Comparison of ENCODE assay signal across 16 cellular contexts in genomic region chr2:218642121-218642656, GRCh38. TPM values are rescaled to one million over a fixed set of nuclear protein-coding genes. Genes with fewer than 3 reads are reported as not detected.
DNase-seq lines count a peak whose midpoint lies in the region; ATAC-seq, FAIRE-seq and TF ChIP-seq lines count a peak whose summit lies in the region.
"Had no signal": no experiment of that assay in that cellular context is flagged by ENCODE, and none has a peak within 500 bp of the region (broad histone marks: within the 10 kb centered on the region; RNA-seq: fewer than 3 reads in every experiment).

No MANE protein-coding gene starts in this region.

- no peak overlapping the region for H2AK5ac ChIP-seq in neuronal stem cell (ENCODE audit: low read depth, low read length)

- no peaks in the 10 kb centered on the region for H3K27me3 ChIP-seq in K562 (ENCODE audit: control insufficient read depth in 2 of 2, insufficient read depth in 2 of 2, low read length in 2 of 2)
- no peaks in the 10 kb centered on the region for H3K27me3 ChIP-seq in neuronal stem cell (ENCODE audit: control insufficient read depth in 3 of 3, insufficient read depth in 3 of 3, low read depth in 1 of 3, low read length in 3 of 3)
- H3K27me3 ChIP-seq in esophagus squamous epithelium: no peaks in the 10 kb centered on the region
- H3K27me3 ChIP-seq: BLaER1 had no signal

- H2BK5ac ChIP-seq in neuronal stem cell (ENCODE audit: low read length): no peak overlapping the region

- H3K4me1 Mint-ChIP-seq in activated CD4-positive, alpha-beta T cell treated with anti-CD3 and anti-CD28 coated beads, Interleukin-2, amount 10 ng/mL, durations not matched to agents 7 days and 5 days: no peaks in the 10 kb centered on the region
- H3K4me1 Mint-ChIP-seq: IgD-negative memory B cell had no signal

- TF ChIP-seq CTCF in K562 (IDR thresholded peaks at IDR 0.05 in 2 of 3, conservative IDR thresholded peaks at IDR 0.05 in 1 of 3; ENCODE audit: insufficient read depth in 2 of 3, low read depth in 1 of 3, low read length in 3 of 3) (no peak), esophagus squamous epithelium (IDR thresholded peaks at IDR 0.05) (no peak)

- H2BK12ac ChIP-seq in neuronal stem cell (ENCODE audit: low read length): no peak overlapping the region

- no peaks in the 10 kb centered on the region for H3K79me2 ChIP-seq in K562 (ENCODE audit: control insufficient read depth, insufficient read depth, low read length)

- H3K27ac ChIP-seq in K562 (ENCODE audit: extremely low read depth, low read depth, low read length) (no peak overlapping the region), neuronal stem cell (replicated peaks; ENCODE audit: low read length) (no peak overlapping the region), esophagus squamous epithelium (no peak overlapping the region)
- H3K27ac ChIP-seq: 22Rv1, BLaER1 had no signal

- H3K9me1 ChIP-seq in K562 (ENCODE audit: control insufficient read depth, insufficient read depth, low read length): no peaks in the 10 kb centered on the region

- FAIRE-seq in K562 (lab: Jason Lieb, UNC): no peak
- FAIRE-seq: GM18507, H54 had no signal

- H3K9me3 ChIP-seq in K562 (replicated peaks; ENCODE audit: control insufficient read depth, insufficient read depth, low read depth, low read length) (no peaks in the 10 kb centered on the region), neuronal stem cell (replicated peaks in 1 of 2; ENCODE audit: control insufficient read depth in 2 of 2, insufficient read depth in 1 of 2, low read depth in 1 of 2, low read length in 2 of 2) (no peaks in the 10 kb centered on the region), esophagus squamous epithelium (no peaks in the 10 kb centered on the region)
- H3K9me3 ChIP-seq: BLaER1, Caco-2 had no signal

- no peaks in the 10 kb centered on the region for H3K9me3 Mint-ChIP-seq in activated CD4-positive, alpha-beta T cell treated with anti-CD3 and anti-CD28 coated beads, Interleukin-2, amount 10 ng/mL, durations not matched to agents 7 days and 5 days
- H3K9me3 Mint-ChIP-seq: CD8-positive, alpha-beta memory T cell; IgD-negative memory B cell had no signal

- no peak for TF ChIP-seq RAD21 in K562 (CRISPR knock-in tag; conservative IDR thresholded peaks at IDR 0.05 in 1 of 2, IDR thresholded peaks at IDR 0.05 in 1 of 2)

- intact Hi-C loops in K562 (cut with micrococcal nuclease): loop anchor here (10.0 kb wide), 2 partner anchors 237 to 367 kb away; partner anchors contain the start of genes AAMP and PNKD
- intact Hi-C loops in esophagus squamous epithelium (cut with DNase I): no loop called here

- no peak overlapping the region for H2BK15ac ChIP-seq in neuronal stem cell (ENCODE audit: low read length)

- H3K4me3 ChIP-seq in K562 (no peak overlapping the region), neuronal stem cell (ENCODE audit: low read length in 2 of 2) (no peak overlapping the region), esophagus squamous epithelium (no peak overlapping the region)
- H3K4me3 ChIP-seq: BLaER1 had no signal

- no peak overlapping the region for H3K18ac ChIP-seq in neuronal stem cell (ENCODE audit: low read length)

- no peak overlapping the region for H3K4ac ChIP-seq in neuronal stem cell (ENCODE audit: low read length)

- no peak overlapping the region for H3K4me3 Mint-ChIP-seq in activated CD4-positive, alpha-beta T cell treated with anti-CD3 and anti-CD28 coated beads, Interleukin-2, amount 10 ng/mL, durations not matched to agents 7 days and 5 days
- H3K4me3 Mint-ChIP-seq: CD8-positive, alpha-beta memory T cell; IgD-negative memory B cell had no signal

- H3K23ac ChIP-seq in neuronal stem cell (ENCODE audit: low read depth, low read length, poor library complexity): no peak overlapping the region

- peak overlapping the region; percentile 31 for H3K27ac Mint-ChIP-seq in activated CD4-positive, alpha-beta T cell treated with anti-CD3 and anti-CD28 coated beads, Interleukin-2, amount 10 ng/mL, durations not matched to agents 7 days and 5 days
- H3K27ac Mint-ChIP-seq: IgD-negative memory B cell had no signal

- BruUV-seq in K562 (replicated peaks; lab: Mats Ljungman, UMichigan): no TSS peak

- no peak overlapping the region for H4K8ac ChIP-seq in neuronal stem cell (ENCODE audit: low read depth, low read length)

- H4K20me1 ChIP-seq in K562 (replicated peaks; ENCODE audit: control insufficient read depth, insufficient read depth, low read length): no peaks in the 10 kb centered on the region

- no peak for TF ChIP-seq EP300 in K562 (IDR thresholded peaks at IDR 0.05; ENCODE audit: low read length)

- H3K36me3 Mint-ChIP-seq in activated CD4-positive, alpha-beta T cell treated with anti-CD3 and anti-CD28 coated beads, Interleukin-2, amount 10 ng/mL, durations not matched to agents 7 days and 5 days (ENCODE audit: low read depth): peaks cover 44% of the 10 kb centered on the region
- H3K36me3 Mint-ChIP-seq: IgD-negative memory B cell had no signal

- peaks cover 82% of the 10 kb centered on the region; the same call in 2 of the 3 replicates for H3K36me3 ChIP-seq in K562 (ENCODE audit: control insufficient read depth, insufficient read depth, low read length)
- peaks cover 65 to 94% of the 10 kb centered on the region in 2 donors for H3K36me3 ChIP-seq in neuronal stem cell (replicated peaks in 1 of 2; ENCODE audit: control insufficient read depth in 2 of 2, insufficient read depth in 2 of 2, low read length in 2 of 2)
- peaks cover 40 to 100% (median 70%) of the 10 kb centered on the region in 3 donors for H3K36me3 ChIP-seq in esophagus squamous epithelium

- H3K14ac ChIP-seq in neuronal stem cell (ENCODE audit: low read length): peak overlapping the region; percentile 17

- ATAC-seq in K562 (no peak), HG03342 (IDR thresholded peaks at IDR 0.05; ENCODE audit: unreplicated experiment) (no peak)
- ATAC-seq: HCT116 had no signal

- H2AFZ ChIP-seq in K562 (ENCODE audit: low read depth, low read length) (no peak overlapping the region), neuronal stem cell (ENCODE audit: low read length) (no peak overlapping the region)

- H2BK120ac ChIP-seq in neuronal stem cell (ENCODE audit: low read depth, low read length): no peak overlapping the region

- DNase-seq in activated CD4-positive, alpha-beta T cell treated with anti-CD3 and anti-CD28 coated beads, Interleukin-2, amount 10 ng/mL, durations not matched to agents 7 days and 5 days: no peak
- DNase-seq in activated CD4-positive, alpha-beta T cell treated with anti-CD3 and anti-CD28 coated beads, Interleukin-2, amount 50 U/mL, for 4 hours: no peak
- DNase-seq in K562 (ENCODE audit: extremely low read depth in 1 of 4, low spot score in 3 of 4) (no peak), neuronal stem cell (ENCODE audit: low spot score) (no peak), esophagus squamous epithelium (lab: John Stamatoyannopoulos, UW) (no peak)
- DNase-seq: AML-193; Caco-2; CD8-positive, alpha-beta memory T cell; GF-D8 had no signal

- POLR2A ChIA-PET in activated CD4-positive, alpha-beta T cell treated with anti-CD3 and anti-CD28 coated beads, Interleukin-2, amount 10 ng/mL, durations not matched to agents 7 days and 5 days (lab: Charles Lee): no interaction called here
- POLR2A ChIA-PET in K562 (lab: Yijun Ruan, JAX): interaction anchor here (0.5 kb wide), 1 partner anchor 110 kb away, joined by 4 read pairs; no protein-coding TSS in a partner anchor

- peak overlapping the region in 1 of 2 experiments; percentile 35; a peak in 1 of 4 replicates for H3K9ac ChIP-seq in K562 (ENCODE audit: insufficient read depth in 1 of 2, low read depth in 2 of 2, low read length in 2 of 2)
- H3K9ac ChIP-seq in neuronal stem cell (ENCODE audit: low read depth, low read length, poor library complexity): no peak overlapping the region
- H3K9ac ChIP-seq: BLaER1 had no signal

- in situ Hi-C loops in K562 (cut with MboI): no loop called here

- CTCF ChIA-PET in activated CD4-positive, alpha-beta T cell treated with anti-CD3 and anti-CD28 coated beads, Interleukin-2, amount 10 ng/mL, durations not matched to agents 7 days and 5 days (lab: Charles Lee): interaction anchor here (0.6 to 1.5 kb wide), 4 partner anchors 9 to 176 kb away, joined by 3 to 5 read pairs (median 3); partner anchors contain the start of gene PLCD4
- CTCF ChIA-PET in K562 (lab: Yijun Ruan, JAX; ENCODE audit: low intra/inter-chr PET ratio): no interaction called here

- no peak overlapping the region for H4K91ac ChIP-seq in neuronal stem cell (ENCODE audit: low read depth, low read length, poor library complexity)

- H3K4me1 ChIP-seq in K562 (replicated peaks in 1 of 2; ENCODE audit: control insufficient read depth in 2 of 2, insufficient read depth in 2 of 2, low read length in 2 of 2) (no peaks in the 10 kb centered on the region), neuronal stem cell (ENCODE audit: control insufficient read depth in 2 of 2, insufficient read depth in 1 of 2, low read depth in 1 of 2, low read length in 2 of 2) (no peaks in the 10 kb centered on the region), esophagus squamous epithelium (no peaks in the 10 kb centered on the region)
- H3K4me1 ChIP-seq: BLaER1, Caco-2 had no signal

- 97% methylated on average over 15 of the region's 18 CpGs for WGBS in K562 (ENCODE audit: insufficient coverage, low coverage, missing lambda C conversion rate)
- WGBS in neuronal stem cell (ENCODE audit: extremely low coverage in 2 of 2, insufficient read length in 2 of 2, insufficient replicate concordance in 1 of 2), 2 donors: no CpG with 5 or more reads among the region's 18 CpGs
- WGBS in esophagus squamous epithelium, 2 donors: 96% methylated on average over 4 of the region's 18 CpGs; no CpG with 5 or more reads in 1 of the 2 donors

- H3K4me2 ChIP-seq in K562 (ENCODE audit: insufficient read depth, low read length) (no peak overlapping the region), neuronal stem cell (ENCODE audit: insufficient read depth, low read length, poor library complexity, severe bottlenecking) (no peak overlapping the region)
- H3K4me2 ChIP-seq: BLaER1 had no signal

- H3K79me1 ChIP-seq in neuronal stem cell (ENCODE audit: low read depth, low read length): peaks cover 5% of the 10 kb centered on the region

- TF ChIP-seq POLR2A in K562 (conservative IDR thresholded peaks at IDR 0.05): no peak
- TF ChIP-seq POLR2A in esophagus squamous epithelium (IDR thresholded peaks at IDR 0.05): no peak

- no peaks in the 10 kb centered on the region for H3K27me3 Mint-ChIP-seq in activated CD4-positive, alpha-beta T cell treated with anti-CD3 and anti-CD28 coated beads, Interleukin-2, amount 10 ng/mL, durations not matched to agents 7 days and 5 days
- H3K27me3 Mint-ChIP-seq: CD8-positive, alpha-beta memory T cell; IgD-negative memory B cell had no signal

RNA-seq across cellular contexts. Expression of gene ZNF142, which starts 17.2 kb away (rescaled TPM):
- total RNA-seq in activated CD4-positive, alpha-beta T cell treated with anti-CD3 and anti-CD28 coated beads, Interleukin-2, amount 10 ng/mL, durations not matched to agents 7 days and 5 days: 10 to 100 TPM; 46.8 to 48.6 TPM
- total RNA-seq in K562 (2011; cell fraction: chromatin; rRNA removed; ENCODE audit: low replicate concordance): 24.0 and 65.8 TPM in 2 replicates
- total RNA-seq in K562 (2011; cell fraction: nucleolus; rRNA removed): 35.1 and 47.0 TPM in 2 replicates
- total RNA-seq in K562 (2011; cell fraction: nucleoplasm; rRNA removed): 30.9 and 31.5 TPM in 2 replicates
- total RNA-seq in K562 (2014; rRNA removed): 8.1 and 13.8 TPM in 2 replicates
- 4.0 and 4.1 TPM in 2 replicates for total RNA-seq in K562 (2014; rRNA removed; fragmentation: Illumina TruSeq; extraction: Trizol)
- total RNA-seq in K562 (2015; rRNA removed; fragmentation: Illumina TruSeq; extraction: Trizol): 4.5 and 5.2 TPM in 2 replicates
- total RNA-seq in K562 (2021): 25.4 and 26.1 TPM in 2 replicates
- 2.4 and 4.2 TPM in 2 replicates for polyA plus RNA-seq in K562 (2011; rRNA removed)
- 3.5 and 4.3 TPM in 2 replicates for polyA plus RNA-seq in K562 (2011; cell fraction: cytosol; rRNA removed)
- polyA plus RNA-seq in K562 (2011; cell fraction: nucleus; rRNA removed): 12.9 and 32.2 TPM in 2 replicates
- 8.3 and 9.9 TPM in 2 replicates for polyA plus RNA-seq in K562 (2012)
- polyA plus RNA-seq in K562 (2014; fragmentation: Illumina TruSeq; extraction: Trizol): 12.2 and 12.9 TPM in 2 replicates
- 1 to 10 TPM in 1 of 2 experiments, under 1 TPM in 1; 0.50 to 1.3 TPM for polyA plus RNA-seq in K562 (2014; fragmentation: Nextera tagmentation; extraction: Ambion mirVana)
- 7.0 and 7.3 TPM in 2 replicates for polyA plus RNA-seq in K562 (2014; rRNA removed)
- 6.0 and 6.3 TPM in 2 replicates for polyA minus RNA-seq in K562 (2011; rRNA and poly(A)+ RNA removed)
- 9.3 and 9.6 TPM in 2 replicates for polyA minus RNA-seq in K562 (2011; cell fraction: cytosol; rRNA and poly(A)+ RNA removed)
- polyA minus RNA-seq in K562 (2011; cell fraction: nucleus; rRNA and poly(A)+ RNA removed): 20.1 and 24.5 TPM in 2 replicates
- polyA plus RNA-seq in neuronal stem cell (2013, experiment 1 of 2): 9.7 TPM
- polyA plus RNA-seq in neuronal stem cell (2013, experiment 2 of 2): 9.4 TPM
- total RNA-seq in esophagus squamous epithelium: 10 to 100 TPM; 10.8 to 23.1 (median 20.0) TPM

RNA-seq across cellular contexts. Expression of gene BCS1L, which starts 17.3 kb away (rescaled TPM):
- total RNA-seq in activated CD4-positive, alpha-beta T cell treated with anti-CD3 and anti-CD28 coated beads, Interleukin-2, amount 10 ng/mL, durations not matched to agents 7 days and 5 days: 10 to 100 TPM; 53.4 to 58.6 TPM
- total RNA-seq in K562 (2011; cell fraction: chromatin; rRNA removed; ENCODE audit: low replicate concordance): 85.6 and 126 TPM in 2 replicates
- 75.8 and 79.0 TPM in 2 replicates for total RNA-seq in K562 (2011; cell fraction: nucleolus; rRNA removed)
- 81.7 and 82.7 TPM in 2 replicates for total RNA-seq in K562 (2011; cell fraction: nucleoplasm; rRNA removed)
- total RNA-seq in K562 (2014; rRNA removed) (41.1 and 43.6 TPM in 2 replicates), K562 (2014; rRNA removed; fragmentation: Illumina TruSeq; extraction: Trizol) (33.9 and 37.6 TPM in 2 replicates), K562 (2015; rRNA removed; fragmentation: Illumina TruSeq; extraction: Trizol) (43.8 and 46.9 TPM in 2 replicates), K562 (2021) (52.6 and 56.7 TPM in 2 replicates), esophagus squamous epithelium (10 to 100 TPM; 29.9 to 34.0 (median 30.6) TPM)
- polyA plus RNA-seq in K562 (2011; rRNA removed) (55.1 and 56.7 TPM in 2 replicates), K562 (2014; fragmentation: Illumina TruSeq; extraction: Trizol) (48.0 and 61.3 TPM in 2 replicates), K562 (2014; fragmentation: Nextera tagmentation; extraction: Ambion mirVana) (100 to 1,000 TPM in 1 of 2 experiments, 10 to 100 TPM in 1; 83.2 to 103 TPM), K562 (2014; rRNA removed) (64.8 and 72.7 TPM in 2 replicates)
- 69.3 and 108 TPM in 2 replicates for polyA plus RNA-seq in K562 (2011; cell fraction: cytosol; rRNA removed)
- 162 and 234 TPM in 2 replicates for polyA plus RNA-seq in K562 (2011; cell fraction: nucleus; rRNA removed)
- polyA plus RNA-seq in K562 (2012): 40.2 and 56.5 TPM in 2 replicates
- polyA minus RNA-seq in K562 (2011; rRNA and poly(A)+ RNA removed): 31.4 and 41.5 TPM in 2 replicates
- polyA minus RNA-seq in K562 (2011; cell fraction: cytosol; rRNA and poly(A)+ RNA removed): 16.0 and 28.2 TPM in 2 replicates
- 27.7 and 35.0 TPM in 2 replicates for polyA minus RNA-seq in K562 (2011; cell fraction: nucleus; rRNA and poly(A)+ RNA removed)
- 17.1 TPM for polyA plus RNA-seq in neuronal stem cell (2013, experiment 1 of 2)
- 15.7 TPM for polyA plus RNA-seq in neuronal stem cell (2013, experiment 2 of 2)

RNA-seq across cellular contexts. Expression of gene RNF25, which starts 29.6 kb away (rescaled TPM):
- total RNA-seq in activated CD4-positive, alpha-beta T cell treated with anti-CD3 and anti-CD28 coated beads, Interleukin-2, amount 10 ng/mL, durations not matched to agents 7 days and 5 days: 10 to 100 TPM; 20.6 to 29.8 TPM
- 12.4 and 31.3 TPM in 2 replicates for total RNA-seq in K562 (2011; cell fraction: chromatin; rRNA removed; ENCODE audit: low replicate concordance)
- 21.2 and 25.3 TPM in 2 replicates for total RNA-seq in K562 (2011; cell fraction: nucleolus; rRNA removed)
- 14.1 and 22.4 TPM in 2 replicates for total RNA-seq in K562 (2011; cell fraction: nucleoplasm; rRNA removed)
- 17.0 and 30.0 TPM in 2 replicates for total RNA-seq in K562 (2014; rRNA removed)
- total RNA-seq in K562 (2014; rRNA removed; fragmentation: Illumina TruSeq; extraction: Trizol): 15.5 and 18.2 TPM in 2 replicates
- 15.3 and 24.6 TPM in 2 replicates for total RNA-seq in K562 (2015; rRNA removed; fragmentation: Illumina TruSeq; extraction: Trizol)
- 19.0 and 20.5 TPM in 2 replicates for total RNA-seq in K562 (2021)
- polyA plus RNA-seq in K562 (2011; rRNA removed): 45.9 and 49.8 TPM in 2 replicates
- polyA plus RNA-seq in K562 (2011; cell fraction: cytosol; rRNA removed): 24.3 and 40.6 TPM in 2 replicates
- polyA plus RNA-seq in K562 (2011; cell fraction: nucleus; rRNA removed): 40.5 and 63.9 TPM in 2 replicates
- polyA plus RNA-seq in K562 (2012): 16.7 and 22.6 TPM in 2 replicates
- polyA plus RNA-seq in K562 (2014; fragmentation: Illumina TruSeq; extraction: Trizol): 19.7 and 30.1 TPM in 2 replicates
- polyA plus RNA-seq in K562 (2014; fragmentation: Nextera tagmentation; extraction: Ambion mirVana): 1 to 10 TPM; 2.3 to 10.0 TPM
- 26.5 and 26.6 TPM in 2 replicates for polyA plus RNA-seq in K562 (2014; rRNA removed)
- polyA minus RNA-seq in K562 (2011; rRNA and poly(A)+ RNA removed): 31.3 and 33.2 TPM in 2 replicates
- 6.3 and 21.5 TPM in 2 replicates for polyA minus RNA-seq in K562 (2011; cell fraction: cytosol; rRNA and poly(A)+ RNA removed)
- polyA minus RNA-seq in K562 (2011; cell fraction: nucleus; rRNA and poly(A)+ RNA removed): 5.9 and 9.6 TPM in 2 replicates
- polyA plus RNA-seq in neuronal stem cell (2013, experiment 1 of 2): 15.3 TPM
- 15.1 TPM for polyA plus RNA-seq in neuronal stem cell (2013, experiment 2 of 2)
- 10 to 100 TPM in 3 of 4 donors, 1 to 10 TPM in 1; 9.6 to 17.4 (median 15.7) TPM for total RNA-seq in esophagus squamous epithelium

RNA-seq across cellular contexts. Expression of gene STK36, which starts 29.7 kb away (rescaled TPM):
- 10 to 100 TPM; 14.6 to 17.3 TPM for total RNA-seq in activated CD4-positive, alpha-beta T cell treated with anti-CD3 and anti-CD28 coated beads, Interleukin-2, amount 10 ng/mL, durations not matched to agents 7 days and 5 days
- 93.3 and 145 TPM in 2 replicates for total RNA-seq in K562 (2011; cell fraction: chromatin; rRNA removed; ENCODE audit: low replicate concordance)
- total RNA-seq in K562 (2011; cell fraction: nucleolus; rRNA removed): 40.4 and 45.0 TPM in 2 replicates
- 42.6 and 50.0 TPM in 2 replicates for total RNA-seq in K562 (2011; cell fraction: nucleoplasm; rRNA removed)
- total RNA-seq in K562 (2014; rRNA removed) (3.8 and 5.2 TPM in 2 replicates), K562 (2014; rRNA removed; fragmentation: Illumina TruSeq; extraction: Trizol) (4.1 and 6.3 TPM in 2 replicates), K562 (2015; rRNA removed; fragmentation: Illumina TruSeq; extraction: Trizol) (4.1 and 4.5 TPM in 2 replicates), K562 (2021) (9.3 and 9.6 TPM in 2 replicates), esophagus squamous epithelium (10 to 100 TPM in 2 of 4 donors, 1 to 10 TPM in 2; 5.8 to 27.8 (median 10.4) TPM)
- polyA plus RNA-seq in K562 (2011; rRNA removed) (12.4 and 22.4 TPM in 2 replicates), K562 (2014; fragmentation: Illumina TruSeq; extraction: Trizol) (6.5 and 9.6 TPM in 2 replicates), K562 (2014; fragmentation: Nextera tagmentation; extraction: Ambion mirVana) (1 to 10 TPM; 3.5 to 6.7 TPM), K562 (2014; rRNA removed) (9.7 and 10.3 TPM in 2 replicates)
- 9.2 and 11.0 TPM in 2 replicates for polyA plus RNA-seq in K562 (2011; cell fraction: cytosol; rRNA removed)
- 219 and 220 TPM in 2 replicates for polyA plus RNA-seq in K562 (2011; cell fraction: nucleus; rRNA removed)
- polyA plus RNA-seq in K562 (2012): 5.5 and 8.3 TPM in 2 replicates
- 10.5 and 11.9 TPM in 2 replicates for polyA minus RNA-seq in K562 (2011; rRNA and poly(A)+ RNA removed)
- 5.3 and 6.7 TPM in 2 replicates for polyA minus RNA-seq in K562 (2011; cell fraction: cytosol; rRNA and poly(A)+ RNA removed)
- 19.5 and 29.4 TPM in 2 replicates for polyA minus RNA-seq in K562 (2011; cell fraction: nucleus; rRNA and poly(A)+ RNA removed)
- 31.4 TPM for polyA plus RNA-seq in neuronal stem cell (2013, experiment 1 of 2)
- polyA plus RNA-seq in neuronal stem cell (2013, experiment 2 of 2): 29.4 TPM

RNA-seq across cellular contexts. Expression of gene PLCD4, which starts 34.5 kb away (rescaled TPM):
- total RNA-seq in activated CD4-positive, alpha-beta T cell treated with anti-CD3 and anti-CD28 coated beads, Interleukin-2, amount 10 ng/mL, durations not matched to agents 7 days and 5 days: under 1 TPM; 0.15 to 0.30 TPM
- 0.18 TPM in 1 of 2 replicates, not detected in the other for total RNA-seq in K562 (2011; cell fraction: chromatin; rRNA removed; ENCODE audit: low replicate concordance)
- total RNA-seq in K562 (2011; cell fraction: nucleolus; rRNA removed): not detected in 2 replicates
- total RNA-seq in K562 (2011; cell fraction: nucleoplasm; rRNA removed): not detected in 2 replicates
- total RNA-seq in K562 (2014; rRNA removed): not detected in 2 replicates
- not detected in 2 replicates for total RNA-seq in K562 (2014; rRNA removed; fragmentation: Illumina TruSeq; extraction: Trizol)
- total RNA-seq in K562 (2015; rRNA removed; fragmentation: Illumina TruSeq; extraction: Trizol): not detected in 2 replicates
- total RNA-seq in K562 (2021): not detected in 2 replicates
- polyA plus RNA-seq in K562 (2011; rRNA removed): 0.01 TPM in 1 of 2 replicates, not detected in the other
- not detected in 2 replicates for polyA plus RNA-seq in K562 (2011; cell fraction: cytosol; rRNA removed)
- 0.08 TPM in 1 of 2 replicates, not detected in the other for polyA plus RNA-seq in K562 (2011; cell fraction: nucleus; rRNA removed)
- 0.44 and 0.64 TPM in 2 replicates for polyA plus RNA-seq in K562 (2012)
- not detected in 2 replicates for polyA plus RNA-seq in K562 (2014; fragmentation: Illumina TruSeq; extraction: Trizol)
- under 1 TPM; 0.13 to 0.38 TPM for polyA plus RNA-seq in K562 (2014; fragmentation: Nextera tagmentation; extraction: Ambion mirVana)
- not detected in 2 replicates for polyA plus RNA-seq in K562 (2014; rRNA removed)
- polyA minus RNA-seq in K562 (2011; rRNA and poly(A)+ RNA removed): not detected in 2 replicates
- polyA minus RNA-seq in K562 (2011; cell fraction: cytosol; rRNA and poly(A)+ RNA removed): not detected in 2 replicates
- not detected in 2 replicates for polyA minus RNA-seq in K562 (2011; cell fraction: nucleus; rRNA and poly(A)+ RNA removed)
- 0.40 TPM for polyA plus RNA-seq in neuronal stem cell (2013, experiment 1 of 2)
- 0.37 TPM for polyA plus RNA-seq in neuronal stem cell (2013, experiment 2 of 2)
- 1 to 10 TPM; 2.7 to 7.1 (median 4.0) TPM for total RNA-seq in esophagus squamous epithelium
